8 cellular contexts compared by ENCODE assay signal in genomic region chr19:11639245-11639601, GRCh38. TPM values are rescaled to one million over a fixed set of nuclear protein-coding genes. Genes with fewer than 3 reads are reported as not detected.
DNase-seq lines count a peak whose midpoint lies in the region; ATAC-seq, FAIRE-seq and TF ChIP-seq lines count a peak whose summit lies in the region.

No MANE protein-coding gene starts in this region.

- TF ChIP-seq POLR2A in K562 (conservative IDR thresholded peaks at IDR 0.05): no peak

- ATAC-seq in K562 (peak; percentile 35), HG03342 (IDR thresholded peaks at IDR 0.05; ENCODE audit: unreplicated experiment) (no peak), GM19463 (IDR thresholded peaks at IDR 0.05; ENCODE audit: unreplicated experiment) (no peak)

- TF ChIP-seq RAD21 in K562 (CRISPR knock-in tag; conservative IDR thresholded peaks at IDR 0.05 in 1 of 2, IDR thresholded peaks at IDR 0.05 in 1 of 2): no peak

- H3K36me3 ChIP-seq in A673 (ENCODE audit: insufficient read depth, low read length, poor library complexity, severe bottlenecking): no peaks in the 10 kb centered on the region
- H3K36me3 ChIP-seq in K562 (ENCODE audit: control insufficient read depth, insufficient read depth, low read length): no peaks in the 10 kb centered on the region
- H3K36me3 ChIP-seq in kidney (ENCODE audit: control insufficient read depth in 1 of 2, insufficient read depth in 2 of 2, low read length in 2 of 2): no peaks in the 10 kb centered on the region

- H3K4me1 ChIP-seq in A673 (ENCODE audit: insufficient read depth, low read length, poor library complexity, severe bottlenecking) (no peaks in the 10 kb centered on the region), K562 (replicated peaks in 1 of 2; ENCODE audit: control insufficient read depth in 2 of 2, insufficient read depth in 2 of 2, low read length in 2 of 2) (peaks cover 5 to 19% of the 10 kb centered on the region in 2 experiments; a peak in 4 of 5 replicates), kidney (ENCODE audit: control insufficient read depth in 1 of 2, insufficient read depth in 1 of 2, low read depth in 1 of 2, low read length in 2 of 2) (peaks cover 0 to 5% of the 10 kb centered on the region in 2 donors)

- H2AFZ ChIP-seq in K562 (ENCODE audit: low read depth, low read length): peak overlapping the region; percentile 87

- no peak for TF ChIP-seq EP300 in K562 (IDR thresholded peaks at IDR 0.05; ENCODE audit: low read length)

- H3K27me3 Mint-ChIP-seq in HFFc6 (ENCODE audit: insufficient read depth): peaks cover 4% of the 10 kb centered on the region; the same call in 1 of the 2 replicates
- no peaks in the 10 kb centered on the region for H3K27me3 Mint-ChIP-seq in mesothelial cell of epicardium (ENCODE audit: low read depth)

- H3K79me2 ChIP-seq in K562 (ENCODE audit: control insufficient read depth, insufficient read depth, low read length): peaks cover 10% of the 10 kb centered on the region; the same call in 2 of the 3 replicates

- H3K4me2 ChIP-seq in K562 (ENCODE audit: insufficient read depth, low read length): peak overlapping the region; percentile 81

- intact Hi-C loops in A673 (cut with micrococcal nuclease; ENCODE audit: unreplicated experiment): no loop called here
- intact Hi-C loops in K562 (cut with micrococcal nuclease): no loop called here
- intact Hi-C loops in kidney (cut with DNase I): no loop called here

- TF ChIP-seq CTCF in A673 (conservative IDR thresholded peaks at IDR 0.05; ENCODE audit: low read depth, low read length) (no peak), HFFc6 (IDR thresholded peaks at IDR 0.05) (no peak), K562 (IDR thresholded peaks at IDR 0.05 in 2 of 3, conservative IDR thresholded peaks at IDR 0.05 in 1 of 3; ENCODE audit: insufficient read depth in 2 of 3, low read depth in 1 of 3, low read length in 3 of 3) (no peak), mesothelial cell of epicardium (IDR thresholded peaks at IDR 0.05; ENCODE audit: unreplicated experiment) (no peak), kidney (IDR thresholded peaks at IDR 0.05; ENCODE audit: borderline replicate concordance, extremely low read depth, insufficient read depth) (no peak)

- BruUV-seq in A673 (replicated peaks; lab: Mats Ljungman, UMichigan) (no TSS peak), K562 (replicated peaks; lab: Mats Ljungman, UMichigan) (no TSS peak)

- H3K36me3 Mint-ChIP-seq in HFFc6 (ENCODE audit: low read depth): no peaks in the 10 kb centered on the region; the same call in 1 of the 2 replicates
- no peaks in the 10 kb centered on the region for H3K36me3 Mint-ChIP-seq in mesothelial cell of epicardium

- H3K4me3 Mint-ChIP-seq in HFFc6: peak overlapping the region; percentile 94
- peak overlapping the region; percentile 86 for H3K4me3 Mint-ChIP-seq in mesothelial cell of epicardium

- FAIRE-seq in K562 (lab: Jason Lieb, UNC): no peak
- FAIRE-seq in kidney (lab: Jason Lieb, UNC): no peak

- H3K9me1 ChIP-seq in K562 (ENCODE audit: control insufficient read depth, insufficient read depth, low read length): no peaks in the 10 kb centered on the region

- DNase-seq in A673 (ENCODE audit: low spot score) (no peak), HFFc6 (no peak), K562 (ENCODE audit: extremely low read depth in 1 of 4, low spot score in 3 of 4) (no peak), mesothelial cell of epicardium (ENCODE audit: low spot score in 2 of 2, unreplicated experiment in 2 of 2) (no peak), kidney (no peak), T-helper 1 cell (no peak)

- CTCF ChIA-PET in A673 (lab: Charles Lee) (interaction anchor here (0.6 kb wide), 1 partner anchor 17 kb away, joined by 10 read pairs; no protein-coding TSS in a partner anchor), K562 (lab: Yijun Ruan, JAX; ENCODE audit: low intra/inter-chr PET ratio) (no interaction called here)

- H3K27me3 ChIP-seq in A673 (replicated peaks; ENCODE audit: insufficient read depth, low read depth, low read length, poor library complexity): no peaks in the 10 kb centered on the region
- H3K27me3 ChIP-seq in K562 (ENCODE audit: control insufficient read depth in 2 of 2, insufficient read depth in 2 of 2, low read length in 2 of 2): no peaks in the 10 kb centered on the region

- H3K9me3 ChIP-seq in A673 (ENCODE audit: low read depth, low read length, poor library complexity, severe bottlenecking) (no peaks in the 10 kb centered on the region), K562 (replicated peaks; ENCODE audit: control insufficient read depth, insufficient read depth, low read depth, low read length) (no peaks in the 10 kb centered on the region), kidney (ENCODE audit: control insufficient read depth in 1 of 2, low read length in 2 of 2) (no peaks in the 10 kb centered on the region)

- H3K4me1 Mint-ChIP-seq in HFFc6 (ENCODE audit: low read depth) (no peaks in the 10 kb centered on the region), mesothelial cell of epicardium (no peaks in the 10 kb centered on the region)

- H3K27ac Mint-ChIP-seq in HFFc6 (no peak overlapping the region), mesothelial cell of epicardium (no peak overlapping the region)

- H3K27ac ChIP-seq in A673 (ENCODE audit: low read depth, low read length, poor library complexity, severe bottlenecking) (peak overlapping the region; percentile 82), K562 (ENCODE audit: extremely low read depth, low read depth, low read length) (no peak overlapping the region; the same call in 2 of the 3 replicates), kidney (ENCODE audit: low read depth in 2 of 2, low read length in 2 of 2) (no peak overlapping the region)

- POLR2A ChIA-PET in A673 (lab: Charles Lee; ENCODE audit: low non-redundant PET) (no interaction called here), K562 (lab: Yijun Ruan, JAX) (interaction anchor here (0.7 to 1.3 kb wide), 3 partner anchors 7 to 16 kb away, joined by 3 to 4 read pairs (median 4); no protein-coding TSS in a partner anchor)

- H4K20me1 ChIP-seq in K562 (replicated peaks; ENCODE audit: control insufficient read depth, insufficient read depth, low read length): no peaks in the 10 kb centered on the region

- H3K4me3 ChIP-seq in A673 (ENCODE audit: low read depth, low read length, poor library complexity, severe bottlenecking) (peak overlapping the region; percentile 97), K562 (peak overlapping the region; percentile 85), kidney (ENCODE audit: low read length in 2 of 2) (no peak overlapping the region)

- peak overlapping the region in 1 of 2 experiments; percentile 97; a peak in 2 of 4 replicates for H3K9ac ChIP-seq in K562 (ENCODE audit: insufficient read depth in 1 of 2, low read depth in 2 of 2, low read length in 2 of 2)
- H3K9ac ChIP-seq in kidney (ENCODE audit: low read length in 2 of 2): no peak overlapping the region

- 8% methylated on average over 3 of the region's 7 CpGs for WGBS in K562 (ENCODE audit: insufficient coverage, low coverage, missing lambda C conversion rate)

- in situ Hi-C loops in K562 (cut with MboI): no loop called here

- peaks cover 4% of the 10 kb centered on the region; the same call in 1 of the 2 replicates for H3K9me3 Mint-ChIP-seq in HFFc6
- peaks cover 4% of the 10 kb centered on the region for H3K9me3 Mint-ChIP-seq in mesothelial cell of epicardium

TF ChIP-seq in K562, 482 proteins besides CTCF, POLR2A, EP300 and RAD21:
- TF ChIP-seq MNT (conservative IDR thresholded peaks at IDR 0.05) (no peak), SIN3A (IDR thresholded peaks at IDR 0.05; ENCODE audit: borderline replicate concordance in 2 of 2, control insufficient read depth in 1 of 2, low read depth in 2 of 2, low read length in 2 of 2) (0 out of 4 replicates have a peak, but pooled peaks of 1 of the 2 experiments have one; percentile 15), MYBL2 (IDR thresholded peaks at IDR 0.05; ENCODE audit: low read depth) (no peak), MYBL2 (CRISPR knock-in tag; IDR thresholded peaks at IDR 0.05; ENCODE audit: borderline replicate concordance) (no peak), PCBP1 (IDR thresholded peaks at IDR 0.05; ENCODE audit: low read depth, low read length, poor library complexity, severe bottlenecking) (no peak)

RNA-seq across cellular contexts. Expression of gene ZNF627, which starts 41.9 kb away (rescaled TPM):
- total RNA-seq in A673 (2021) (13.9 and 14.0 TPM in 2 replicates), K562 (2014; rRNA removed) (7.0 and 7.5 TPM in 2 replicates), K562 (2014; rRNA removed; fragmentation: Illumina TruSeq; extraction: Trizol) (16.6 and 21.7 TPM in 2 replicates), K562 (2015; rRNA removed; fragmentation: Illumina TruSeq; extraction: Trizol) (13.1 and 14.3 TPM in 2 replicates), K562 (2021) (10.0 and 10.6 TPM in 2 replicates), mesothelial cell of epicardium (28.6 to 29.9 TPM (median 29.8 TPM) in 3 replicates), kidney (20.8 TPM)
- total RNA-seq in HFFc6 (2021; fragmentation: NEBNext Ultra II Directional; extraction: Animal tissue kit (Norgen Biotek cat#: 25700)): 1 to 10 TPM; 5.7 to 8.7 (median 7.5) TPM
- total RNA-seq in K562 (2011; cell fraction: chromatin; rRNA removed; ENCODE audit: low replicate concordance): 24.3 and 45.7 TPM in 2 replicates
- 18.7 and 22.2 TPM in 2 replicates for total RNA-seq in K562 (2011; cell fraction: nucleolus; rRNA removed)
- total RNA-seq in K562 (2011; cell fraction: nucleoplasm; rRNA removed): 21.5 and 27.6 TPM in 2 replicates
- polyA plus RNA-seq in K562 (2011; rRNA removed) (16.5 and 19.9 TPM in 2 replicates), K562 (2014; fragmentation: Illumina TruSeq; extraction: Trizol) (11.0 and 11.7 TPM in 2 replicates), K562 (2014; fragmentation: Nextera tagmentation; extraction: Ambion mirVana) (1 to 10 TPM; 6.6 to 6.9 TPM), K562 (2014; rRNA removed) (5.6 and 6.4 TPM in 2 replicates), kidney (ENCODE audit: insufficient read depth, low read depth, low replicate concordance) (8.4 TPM)
- 5.5 and 10.6 TPM in 2 replicates for polyA plus RNA-seq in K562 (2011; cell fraction: cytosol; rRNA removed)
- 9.8 and 12.6 TPM in 2 replicates for polyA plus RNA-seq in K562 (2011; cell fraction: nucleus; rRNA removed)
- polyA plus RNA-seq in K562 (2012): 6.5 and 11.4 TPM in 2 replicates
- polyA minus RNA-seq in K562 (2011; rRNA and poly(A)+ RNA removed): 30.8 and 38.6 TPM in 2 replicates
- 9.9 and 10.5 TPM in 2 replicates for polyA minus RNA-seq in K562 (2011; cell fraction: cytosol; rRNA and poly(A)+ RNA removed)
- polyA minus RNA-seq in K562 (2011; cell fraction: nucleus; rRNA and poly(A)+ RNA removed): 5.8 and 14.1 TPM in 2 replicates

Comparison
In these comparisons a context has a peak if more than half of its experiments do, and no peak if none do; other contexts are left out.
1. H3K4me3 ChIP-seq: peak in A673 (single experiment) and K562 (single experiment); none in kidney (0 of 2).